ENCODE assay signal across 8 cellular contexts in genomic region chr12:12784911-12785814, GRCh38. TPM values are rescaled to one million over a fixed set of nuclear protein-coding genes. Genes with fewer than 3 reads are reported as not detected.
DNase-seq lines count a peak whose midpoint lies in the region; TF ChIP-seq lines count a peak whose summit lies in the region.

A gene with protein sequence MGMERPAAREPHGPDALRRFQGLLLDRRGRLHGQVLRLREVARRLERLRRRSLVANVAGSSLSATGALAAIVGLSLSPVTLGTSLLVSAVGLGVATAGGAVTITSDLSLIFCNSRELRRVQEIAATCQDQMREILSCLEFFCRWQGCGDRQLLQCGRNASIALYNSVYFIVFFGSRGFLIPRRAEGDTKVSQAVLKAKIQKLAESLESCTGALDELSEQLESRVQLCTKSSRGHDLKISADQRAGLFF (plus strand): TSS chr12:12785659. CDS start chr12:12785692, 33 bp downstream.

- peak within 1 kb of the TSS; percentile 67 for H3K4me3 ChIP-seq in AG10803 (ENCODE audit: low read length)
- no peak within 1 kb of the TSS for H3K4me3 ChIP-seq in mesendoderm (ENCODE audit: low read length)

- H3K79me2 ChIP-seq in mesendoderm (ENCODE audit: control insufficient read depth, insufficient read depth, low read length), result no peaks in the 10 kb centered on the region

- H3K36me3 ChIP-seq in mesendoderm (ENCODE audit: control insufficient read depth, insufficient read depth, low read length), result no peaks in the 10 kb centered on the region

- H3K4me1 ChIP-seq in mesendoderm (ENCODE audit: control insufficient read depth, low read depth, low read length), result peaks cover 7% of the 10 kb centered on the region

- H3K79me1 ChIP-seq in mesendoderm (ENCODE audit: low read length), result no peaks in the 10 kb centered on the region

- H3K36me3 Mint-ChIP-seq in dendritic cell treated with granulocyte-macrophage colony-stimulating factor and Interleukin-4, amounts not matched to agents 40 ng/mL and 50 ng/mL, for 4 days (ENCODE audit: low read depth), result no peaks in the 10 kb centered on the region

- H4K8ac ChIP-seq in mesendoderm (ENCODE audit: low read depth, low read length), result no peak within 1 kb of the TSS

- H3K27ac Mint-ChIP-seq in dendritic cell treated with granulocyte-macrophage colony-stimulating factor and Interleukin-4, amounts not matched to agents 40 ng/mL and 50 ng/mL, for 4 days, result peak within 1 kb of the TSS; percentile 81

- H3K23ac ChIP-seq in mesendoderm (ENCODE audit: low read length), result no peak within 1 kb of the TSS

- H3K9me3 Mint-ChIP-seq in dendritic cell treated with granulocyte-macrophage colony-stimulating factor and Interleukin-4, amounts not matched to agents 40 ng/mL and 50 ng/mL, for 4 days, result no peaks in the 10 kb centered on the region

- H3K18ac ChIP-seq in mesendoderm (ENCODE audit: low read length), result peak within 1 kb of the TSS; percentile 66

- H2BK5ac ChIP-seq in mesendoderm (ENCODE audit: low read length), result no peak within 1 kb of the TSS

- H2BK15ac ChIP-seq in mesendoderm (replicated peaks; ENCODE audit: low read depth), result no peak within 1 kb of the TSS

- no peak within 1 kb of the TSS for H2AK5ac ChIP-seq in mesendoderm (ENCODE audit: low read length)

- no peak within 1 kb of the TSS for H3K9ac ChIP-seq in mesendoderm (ENCODE audit: low read length)

- no CpG with 5 or more reads among the region's 14 CpGs for WGBS in mesendoderm (ENCODE audit: extremely low coverage, insufficient coverage, low lambda C conversion rate)

- H4K5ac ChIP-seq in mesendoderm (ENCODE audit: low read length), result no peak within 1 kb of the TSS

- H3K4me3 Mint-ChIP-seq in dendritic cell treated with granulocyte-macrophage colony-stimulating factor and Interleukin-4, amounts not matched to agents 40 ng/mL and 50 ng/mL, for 4 days, result peak within 1 kb of the TSS; percentile 79

- H3K4me2 ChIP-seq in mesendoderm (ENCODE audit: low read length), result peak within 1 kb of the TSS; percentile 8

- H3K4me1 Mint-ChIP-seq in dendritic cell treated with granulocyte-macrophage colony-stimulating factor and Interleukin-4, amounts not matched to agents 40 ng/mL and 50 ng/mL, for 4 days (ENCODE audit: low read depth), result peaks cover 16% of the 10 kb centered on the region

- H3K27me3 Mint-ChIP-seq in dendritic cell treated with granulocyte-macrophage colony-stimulating factor and Interleukin-4, amounts not matched to agents 40 ng/mL and 50 ng/mL, for 4 days, result peaks cover 7% of the 10 kb centered on the region

- no peaks in the 10 kb centered on the region for H3K27me3 ChIP-seq in mesendoderm (ENCODE audit: insufficient read depth, low read length, poor library complexity)

- no peak within 1 kb of the TSS for H3K4ac ChIP-seq in mesendoderm (ENCODE audit: low read depth, low read length)

- intact Hi-C loops in dendritic cell treated with granulocyte-macrophage colony-stimulating factor and Interleukin-4, amounts not matched to agents 40 ng/mL and 50 ng/mL, for 4 days (cut with micrococcal nuclease), result loop anchor here (5.0 to 10.0 kb wide), 2 partner anchors 127 to 200 kb away; no protein-coding TSS in a partner anchor

- no peak for TF ChIP-seq CTCF in AG10803 (conservative IDR thresholded peaks at IDR 0.05; ENCODE audit: low read length)

- no peak for DNase-seq in AG10803 (ENCODE audit: low read depth)
- peak; percentile 20 for DNase-seq in MV-4-11 (lab: John Stamatoyannopoulos, UW)
- DNase-seq in mesendoderm, result peak; percentile 82
- peak; percentile 46 for DNase-seq in ureter (ENCODE audit: low spot score)
- DNase-seq in activated gamma-delta T cell treated with Interleukin-2 at 50 U/mL for 16 hours, result no peak
- DNase-seq in NCI-H1930 (lab: John Stamatoyannopoulos, UW), result no peak
- DNase-seq in Ammon's horn (ENCODE audit: low spot score), result no peak

- H3K56ac ChIP-seq in mesendoderm (ENCODE audit: low read length), result peak within 1 kb of the TSS; percentile 0

- H2BK120ac ChIP-seq in mesendoderm (ENCODE audit: low read depth, low read length), result no peak within 1 kb of the TSS

- no peak within 1 kb of the TSS for H3K27ac ChIP-seq in mesendoderm (ENCODE audit: low read depth, low read length)

RNA-seq across cellular contexts. Expression of the gene that starts here (rescaled TPM):
- 0.34 TPM for polyA plus RNA-seq in mesendoderm (2013, experiment 1 of 2)
- 0.41 TPM for polyA plus RNA-seq in mesendoderm (2013, experiment 2 of 2)
- total RNA-seq in ureter, result 35.9 TPM

Comparison
In these comparisons a context has a peak if more than half of its experiments do, and no peak if none do; other contexts are left out.
1. DNase-seq: peak in MV-4-11 (single experiment), mesendoderm (single experiment) and ureter (single experiment); none in AG10803 (single experiment), activated gamma-delta T cell treated with Interleukin-2 at 50 U/mL for 16 hours (single experiment), NCI-H1930 (0 of 2) and Ammon's horn (single experiment).